1 cellular context compared by ENCODE assay signal in genomic region chr11:57597461-57597892, GRCh38.
TF ChIP-seq lines count a peak whose summit lies in the region.

Gene SERPING1 (plus strand): TSS chr11:57597685. CDS start chr11:57598271, 586 bp downstream.

TF ChIP-seq in K562, 482 proteins besides CTCF, POLR2A, EP300 and RAD21 (continued from another document):
- TF ChIP-seq, protein P1, sequence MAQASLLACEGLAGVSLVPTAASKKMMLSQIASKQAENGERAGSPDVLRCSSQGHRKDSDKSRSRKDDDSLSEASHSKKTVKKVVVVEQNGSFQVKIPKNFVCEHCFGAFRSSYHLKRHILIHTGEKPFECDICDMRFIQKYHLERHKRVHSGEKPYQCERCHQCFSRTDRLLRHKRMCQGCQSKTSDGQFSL (CRISPR knock-in tag; IDR thresholded peaks at IDR 0.05), result 0 out of 2 replicates have a peak, but pooled peaks have one; percentile 30
- TF ChIP-seq, protein P1 (tag; IDR thresholded peaks at IDR 0.05), result no peak
- TF ChIP-seq ZNF778 (CRISPR knock-in tag; IDR thresholded peaks at IDR 0.05) (no peak), RBM34 (IDR thresholded peaks at IDR 0.05; ENCODE audit: borderline replicate concordance, insufficient read depth, low read length) (no peak), SP1 (CRISPR knock-in tag; IDR thresholded peaks at IDR 0.05) (no peak), SMARCA4 (IDR thresholded peaks at IDR 0.05) (no peak)
- TF ChIP-seq, protein P2, sequence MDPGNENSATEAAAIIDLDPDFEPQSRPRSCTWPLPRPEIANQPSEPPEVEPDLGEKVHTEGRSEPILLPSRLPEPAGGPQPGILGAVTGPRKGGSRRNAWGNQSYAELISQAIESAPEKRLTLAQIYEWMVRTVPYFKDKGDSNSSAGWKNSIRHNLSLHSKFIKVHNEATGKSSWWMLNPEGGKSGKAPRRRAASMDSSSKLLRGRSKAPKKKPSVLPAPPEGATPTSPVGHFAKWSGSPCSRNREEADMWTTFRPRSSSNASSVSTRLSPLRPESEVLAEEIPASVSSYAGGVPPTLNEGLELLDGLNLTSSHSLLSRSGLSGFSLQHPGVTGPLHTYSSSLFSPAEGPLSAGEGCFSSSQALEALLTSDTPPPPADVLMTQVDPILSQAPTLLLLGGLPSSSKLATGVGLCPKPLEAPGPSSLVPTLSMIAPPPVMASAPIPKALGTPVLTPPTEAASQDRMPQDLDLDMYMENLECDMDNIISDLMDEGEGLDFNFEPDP (CRISPR knock-in tag; IDR thresholded peaks at IDR 0.05), result no peak
